18 cellular contexts compared by ENCODE assay signal in genomic region chr7:142554555-142555532, GRCh38.
DNase-seq lines count a peak whose midpoint lies in the region; ATAC-seq and TF ChIP-seq lines count a peak whose summit lies in the region.
"Had no signal": no experiment of that assay in that cellular context is flagged by ENCODE, and none has a peak within 500 bp of the region (broad histone marks: within the 10 kb centered on the region; RNA-seq: fewer than 3 reads in every experiment).

No MANE protein-coding gene starts in this region.

- no peaks in the 10 kb centered on the region for H4K20me1 ChIP-seq in GM23248 (ENCODE audit: insufficient read depth)

- H3K27ac Mint-ChIP-seq in CD4-positive, alpha-beta memory T cell, result peak overlapping the region in 2 of 7 donors; percentile 11 to 18

- peak overlapping the region; percentile 39 for H3K4me2 ChIP-seq in GM23248 (ENCODE audit: unreplicated experiment)
- H3K4me2 ChIP-seq: KMS-11 had no signal

- H3K36me3 ChIP-seq in ACC112 (ENCODE audit: insufficient read depth, low read length) (no peaks in the 10 kb centered on the region), GM23248 (ENCODE audit: low read depth) (no peaks in the 10 kb centered on the region), RWPE2 (ENCODE audit: low read depth) (no peaks in the 10 kb centered on the region)
- no peaks in the 10 kb centered on the region for H3K36me3 ChIP-seq in CD4-positive, alpha-beta memory T cell (ENCODE audit: insufficient read depth, low read length)
- H3K36me3 ChIP-seq: cardiac muscle cell, left lung, spleen, uterus had no signal

- no peak for TF ChIP-seq CTCF in RWPE2 (IDR thresholded peaks at IDR 0.05; ENCODE audit: poor library complexity, severe bottlenecking)

- POLR2A ChIA-PET in CD4-positive, alpha-beta memory T cell (lab: Charles Lee; ENCODE audit: partially characterized antibody), result interaction anchor here (1.2 to 2.0 kb wide), 5 partner anchors 13 to 256 kb away, joined by 3 to 13 read pairs (median 7); no protein-coding TSS in a partner anchor

- H3K9me3 ChIP-seq in GM23248 (ENCODE audit: low read depth), result no peaks in the 10 kb centered on the region
- no peaks in the 10 kb centered on the region for H3K9me3 ChIP-seq in RWPE2 (ENCODE audit: severe bottlenecking)
- H3K9me3 ChIP-seq in CD4-positive, alpha-beta memory T cell (ENCODE audit: control insufficient read depth in 1 of 2, low read length in 2 of 2), result no peaks in the 10 kb centered on the region
- H3K9me3 ChIP-seq: left lung, spleen, uterus had no signal

- CTCF ChIA-PET in CD4-positive, alpha-beta memory T cell (lab: Charles Lee; ENCODE audit: partially characterized antibody), result interaction anchor here (1.3 to 3.3 kb wide), 4 partner anchors 19 to 256 kb away, joined by 3 to 13 read pairs (median 4); no protein-coding TSS in a partner anchor

- peak overlapping the region in 4 of 8 donors; percentile 28 to 60 (median 40) for H3K4me3 Mint-ChIP-seq in CD4-positive, alpha-beta memory T cell

- H3K27me3 Mint-ChIP-seq in CD4-positive, alpha-beta memory T cell, result peaks cover 0 to 5% of the 10 kb centered on the region in 2 donors

- ATAC-seq in RWPE2 (ENCODE audit: low read depth), result no peak
- ATAC-seq: left lung had no signal

- intact Hi-C loops in CD4-positive, alpha-beta memory T cell (cut with micrococcal nuclease), result no loop called here

- H3F3A ChIP-seq in GM23248 (ENCODE audit: insufficient read depth), result peaks cover 39% of the 10 kb centered on the region

- H3K4me1 Mint-ChIP-seq in CD4-positive, alpha-beta memory T cell, result peaks cover 0 to 4% (median 2%) of the 10 kb centered on the region in 4 donors

- H3K27ac ChIP-seq in ACC112 (ENCODE audit: low read depth, low read length), result peak overlapping the region; percentile 87; the same call in 1 of the 2 replicates
- no peak overlapping the region for H3K27ac ChIP-seq in GM23248
- peak overlapping the region; percentile 94 for H3K27ac ChIP-seq in RWPE2 (ENCODE audit: poor library complexity, severe bottlenecking)
- H3K27ac ChIP-seq in CD4-positive, alpha-beta memory T cell (ENCODE audit: low read depth, low read length), result no peak overlapping the region
- H3K27ac ChIP-seq: cardiac muscle cell, KMS-11, left lung, spleen, uterus had no signal

- H3K4me3 ChIP-seq in ACC112 (ENCODE audit: low read depth, low read length), result no peak overlapping the region
- H3K4me3 ChIP-seq in GM23248, result no peak overlapping the region
- H3K4me3 ChIP-seq in RWPE2 (ENCODE audit: severe bottlenecking), result no peak overlapping the region
- no peak overlapping the region for H3K4me3 ChIP-seq in CD4-positive, alpha-beta memory T cell (ENCODE audit: low read length in 2 of 2)
- H3K4me3 ChIP-seq: cardiac muscle cell, left lung, spleen, uterus had no signal

- H2AFZ ChIP-seq in ACC112 (ENCODE audit: low read length, unreplicated experiment) (peak overlapping the region; percentile 19), GM23248 (peak overlapping the region; percentile 51)

- H3K9me2 ChIP-seq in GM23248 (ENCODE audit: insufficient read depth), result no peaks in the 10 kb centered on the region

- H3K36me3 Mint-ChIP-seq in CD4-positive, alpha-beta memory T cell, result no peaks in the 10 kb centered on the region

- H3K27me3 ChIP-seq in ACC112 (ENCODE audit: insufficient read depth, low read length) (no peaks in the 10 kb centered on the region), GM23248 (replicated peaks; ENCODE audit: insufficient read depth) (no peaks in the 10 kb centered on the region), RWPE2 (ENCODE audit: insufficient read depth, poor library complexity, severe bottlenecking) (no peaks in the 10 kb centered on the region)
- no peaks in the 10 kb centered on the region for H3K27me3 ChIP-seq in CD4-positive, alpha-beta memory T cell (ENCODE audit: insufficient read depth, low read length)
- H3K27me3 ChIP-seq: cardiac muscle cell, uterus had no signal

- H3K79me2 ChIP-seq in ACC112 (ENCODE audit: control insufficient read depth, insufficient read depth, low read length, unreplicated experiment) (no peaks in the 10 kb centered on the region), GM23248 (ENCODE audit: insufficient read depth) (no peaks in the 10 kb centered on the region)

- in situ Hi-C loops in GM23248 (cut with MboI), result loop anchor here (25.0 kb wide), 1 partner anchor 932 kb away; the partner anchor contains the start of gene TAS2R41

- H3K9ac ChIP-seq in GM23248, result no peak overlapping the region
- H3K9ac ChIP-seq: KMS-11 had no signal

- 38 to 41% methylated on average over 10 of the region's 10 CpGs for WGBS in GM23248 (ENCODE audit: low coverage in 1 of 2, low lambda C conversion rate in 2 of 2, missing lambda C conversion rate in 2 of 2), 2 experiments

- DNase-seq in GM23248 (peak; percentile 58), RWPE2 (ENCODE audit: low spot score) (no peak), fibroblast of peridontal ligament (ENCODE audit: extremely low read depth) (peak; percentile 61), AG20443 (ENCODE audit: low spot score) (no peak), GM19240 (ENCODE audit: insufficient read length, low spot score) (no peak), SK-N-DZ (ENCODE audit: low spot score) (no peak)
- no peak for DNase-seq in CD4-positive, alpha-beta memory T cell
- DNase-seq: activated CD8-positive, alpha-beta memory T cell treated with anti-CD3 and anti-CD28 coated beads for 24 hours; activated gamma-delta T cell treated with Interleukin-2 at 50 U/mL for 16 hours; left lung; NCI-H1694; NCI-H446 treated with DMSO at 0.1 percent for 48 hours; spleen; stimulated activated naive CD4-positive, alpha-beta T cell treated with Interleukin-2 at 50 U/mL for 16 hours; uterus had no signal

- H3K9me3 Mint-ChIP-seq in CD4-positive, alpha-beta memory T cell, result no peaks in the 10 kb centered on the region

- H3K4me1 ChIP-seq in ACC112 (ENCODE audit: control insufficient read depth, insufficient read depth, low read length, unreplicated experiment) (peaks cover 42% of the 10 kb centered on the region), GM23248 (ENCODE audit: insufficient read depth) (peaks cover 65% of the 10 kb centered on the region), RWPE2 (ENCODE audit: insufficient read depth, poor library complexity, severe bottlenecking) (peaks cover 24% of the 10 kb centered on the region)
- no peaks in the 10 kb centered on the region for H3K4me1 ChIP-seq in CD4-positive, alpha-beta memory T cell (ENCODE audit: insufficient read depth, low read length)
- H3K4me1 ChIP-seq: uterus had no signal

Comparison
In these comparisons a context has a peak if more than half of its experiments do, and no peak if none do; other contexts are left out.
1. H3K27ac ChIP-seq: peak in ACC112 (single experiment) and RWPE2 (single experiment); none in GM23248 (single experiment) and CD4-positive, alpha-beta memory T cell (single experiment).
2. DNase-seq: peak in GM23248 (single experiment) and fibroblast of peridontal ligament (single experiment); none in RWPE2 (single experiment), CD4-positive, alpha-beta memory T cell (0 of 5), AG20443 (single experiment), GM19240 (single experiment) and SK-N-DZ (single experiment).